29 cellular contexts compared by ENCODE assay signal in genomic region chr1:60103186-60103585, GRCh38. TPM values are rescaled to one million over a fixed set of nuclear protein-coding genes. Genes with fewer than 3 reads are reported as not detected.
"Had no signal": no experiment of that assay in that cellular context is flagged by ENCODE, and none has a peak within 500 bp of the region (broad histone marks: within the 10 kb centered on the region; RNA-seq: fewer than 3 reads in every experiment).

No MANE protein-coding gene starts in this region.

- H3K4me1 ChIP-seq: adrenal gland, body of pancreas, foreskin keratinocyte, left ventricle myocardium inferior, right atrium auricular region, suprapubic skin, vagina had no signal

- H3K4me3 ChIP-seq: adrenal gland, body of pancreas, left ventricle myocardium inferior, right atrium auricular region, suprapubic skin, vagina had no signal

- H3K36me3 Mint-ChIP-seq: activated naive CD4-positive, alpha-beta T cell treated with anti-CD3 and anti-CD28 coated beads, Interleukin-2, amount 50 U/mL, for 72 hours; immature natural killer cell; naive B cell had no signal

- H3K27ac Mint-ChIP-seq: activated CD4-positive, alpha-beta T cell treated with anti-CD3 and anti-CD28 coated beads, Interleukin-2, amount 10 ng/mL, durations not matched to agents 7 days and 5 days; activated CD8-positive, alpha-beta T cell treated with anti-CD3 and anti-CD28 coated beads, Interleukin-2, amount 10 ng/mL, durations not matched to agents 7 days and 5 days; activated naive CD4-positive, alpha-beta T cell treated with anti-CD3 and anti-CD28 coated beads, Interleukin-2, amount 50 U/mL, for 72 hours; activated T-cell treated with anti-CD3 and anti-CD28 coated beads, Interleukin-2, amount 50 U/mL, for 24 hours; effector memory CD8-positive, alpha-beta T cell; immature natural killer cell; naive B cell; progenitor cell of endocrine pancreas had no signal

- H3K9me3 ChIP-seq: adrenal gland, body of pancreas, left ventricle myocardium inferior, right atrium auricular region, suprapubic skin, vagina had no signal

- H3K4me3 Mint-ChIP-seq: activated CD4-positive, alpha-beta T cell treated with anti-CD3 and anti-CD28 coated beads, Interleukin-2, amount 10 ng/mL, durations not matched to agents 7 days and 5 days; activated CD8-positive, alpha-beta T cell treated with anti-CD3 and anti-CD28 coated beads, Interleukin-2, amount 10 ng/mL, durations not matched to agents 7 days and 5 days; activated T-cell treated with anti-CD3 and anti-CD28 coated beads, Interleukin-2, amount 50 U/mL, for 24 hours; effector memory CD8-positive, alpha-beta T cell; immature natural killer cell; naive B cell; neural crest cell had no signal

- ATAC-seq: activated CD8-positive, alpha-beta T cell treated with anti-CD3 and anti-CD28 coated beads, Interleukin-2, amount 10 ng/mL, durations not matched to agents 7 days and 5 days; activated naive CD4-positive, alpha-beta T cell treated with anti-CD3 and anti-CD28 coated beads, Interleukin-2, amount 50 U/mL, for 72 hours; body of pancreas; effector memory CD8-positive, alpha-beta T cell; foreskin keratinocyte; stimulated activated naive CD8-positive, alpha-beta T cell treated with anti-CD3 and anti-CD28 coated beads, Interleukin-15, Interleukin-2, amounts not matched to agents 100 U/mL and 50 U/mL, for 24 hours had no signal

- DNase-seq: activated CD4-positive, alpha-beta T cell treated with anti-CD3 and anti-CD28 coated beads, Interleukin-2, amount 10 ng/mL, durations not matched to agents 7 days and 5 days; activated CD8-positive, alpha-beta T cell treated with anti-CD3 and anti-CD28 coated beads, Interleukin-2, amount 10 ng/mL, durations not matched to agents 7 days and 5 days; activated gamma-delta T cell; activated T-cell treated with anti-CD3 and anti-CD28 coated beads, Interleukin-2, amount 50 U/mL, for 24 hours; adrenal gland; body of pancreas; dermis blood vessel endothelial cell; effector memory CD8-positive, alpha-beta T cell; foreskin keratinocyte; glutamatergic neuron; immature natural killer cell; kidney glomerular epithelial cell; left ventricle myocardium inferior; naive B cell; stimulated activated CD4-positive, alpha-beta T cell treated with anti-CD3 and anti-CD28 coated beads, Interleukin-12 subunit alpha, Interleukin-12 subunit beta, amount 100 ng/mL, for 4 hours; stimulated activated CD4-positive, alpha-beta T cell treated with anti-CD3 and anti-CD28 coated beads, Interleukin-1b, Interleukin-23, amount 100 ng/mL, for 48 hours; stimulated activated CD8-positive, alpha-beta memory T cell treated with anti-CD3 and anti-CD28 coated beads, Interleukin-4, amount 100 ng/mL, for 48 hours; stimulated activated naive CD8-positive, alpha-beta T cell treated with anti-CD3 and anti-CD28 coated beads, Interleukin-15, Interleukin-2, amounts not matched to agents 100 U/mL and 50 U/mL, for 24 hours; trophoblast cell had no signal

- H3K27ac ChIP-seq: adrenal gland, body of pancreas, foreskin keratinocyte, left ventricle myocardium inferior, right atrium auricular region, suprapubic skin, vagina had no signal

- H3K27me3 ChIP-seq: adrenal gland, body of pancreas, foreskin keratinocyte, right atrium auricular region, suprapubic skin, vagina had no signal

- H3K36me3 ChIP-seq: adrenal gland, left ventricle myocardium inferior, right atrium auricular region, suprapubic skin, vagina had no signal

- H3K27me3 Mint-ChIP-seq: activated CD4-positive, alpha-beta T cell treated with anti-CD3 and anti-CD28 coated beads, Interleukin-2, amount 10 ng/mL, durations not matched to agents 7 days and 5 days; naive B cell; progenitor cell of endocrine pancreas had no signal

- H3K4me1 Mint-ChIP-seq: activated CD4-positive, alpha-beta T cell treated with anti-CD3 and anti-CD28 coated beads, Interleukin-2, amount 10 ng/mL, durations not matched to agents 7 days and 5 days; immature natural killer cell; naive B cell; neural crest cell had no signal

- H3K9me3 Mint-ChIP-seq: activated CD4-positive, alpha-beta T cell treated with anti-CD3 and anti-CD28 coated beads, Interleukin-2, amount 10 ng/mL, durations not matched to agents 7 days and 5 days; activated naive CD4-positive, alpha-beta T cell treated with anti-CD3 and anti-CD28 coated beads, Interleukin-2, amount 50 U/mL, for 72 hours; activated T-cell treated with anti-CD3 and anti-CD28 coated beads, Interleukin-2, amount 50 U/mL, for 24 hours; naive B cell had no signal

RNA-seq across cellular contexts. Expression of gene C1orf87, which starts 29.6 kb away (rescaled TPM):
- total RNA-seq: activated CD4-positive, alpha-beta T cell treated with anti-CD3 and anti-CD28 coated beads, Interleukin-2, amount 10 ng/mL, durations not matched to agents 7 days and 5 days; activated CD8-positive, alpha-beta T cell treated with anti-CD3 and anti-CD28 coated beads, Interleukin-2, amount 10 ng/mL, durations not matched to agents 7 days and 5 days; activated naive CD4-positive, alpha-beta T cell treated with anti-CD3 and anti-CD28 coated beads, Interleukin-2, amount 50 U/mL, for 72 hours; body of pancreas; cardiac septum; dermis blood vessel endothelial cell; foreskin keratinocyte; left ventricle myocardium inferior; mononuclear cell; neural crest cell; osteoblast; progenitor cell of endocrine pancreas; right atrium auricular region; suprapubic skin; T-helper 1 cell treated with Interleukin-12 subunit alpha and Interleukin-12 subunit beta and Interleukin-4 antibody, amounts not matched to agents 30 ng/mL and 1 ng/mL, for 36 hours; vagina had no signal
- polyA plus RNA-seq: adrenal gland, foreskin keratinocyte, immature natural killer cell had no signal
